ENCODE assay signal across 10 cellular contexts in the genomic region with DNA sequence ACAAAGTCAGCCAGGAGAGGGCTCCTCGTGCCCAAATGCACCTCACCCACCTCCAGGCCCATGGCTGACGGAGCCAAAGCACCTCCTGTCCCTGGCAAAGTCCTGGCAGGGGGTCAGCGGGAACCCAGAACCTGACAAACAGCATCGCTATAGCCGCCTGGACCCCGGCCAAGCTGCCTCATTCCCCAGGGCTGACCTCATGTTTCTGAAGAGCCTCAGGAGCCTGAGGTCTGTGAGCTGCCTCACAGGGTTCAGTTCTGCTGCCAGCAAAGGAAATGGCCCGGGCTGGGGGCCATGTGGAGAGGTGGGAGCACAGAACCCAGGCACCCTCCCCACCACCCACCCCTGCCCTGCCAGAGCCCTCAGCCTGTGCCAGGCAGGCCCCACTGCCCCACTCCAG.
DNase-seq lines count a peak whose midpoint lies in the region; ATAC-seq and TF ChIP-seq lines count a peak whose summit lies in the region.
"Had no signal": no experiment of that assay in that cellular context is flagged by ENCODE, and none has a peak within 500 bp of the region (broad histone marks: within the 10 kb centered on the region; RNA-seq: fewer than 3 reads in every experiment).

No MANE protein-coding gene starts in this region.

- ATAC-seq in GM21381 (IDR thresholded peaks at IDR 0.05; ENCODE audit: unreplicated experiment): no peak
- ATAC-seq: foreskin keratinocyte had no signal

- peak overlapping the region; percentile 66 to 78 for H3K27ac ChIP-seq in coronary artery
- H3K27ac ChIP-seq: foreskin keratinocyte had no signal

- peak in 8 of 14 donors; percentile 6 to 68 (median 35) for DNase-seq in C1 segment of cervical spinal cord (lab: John Stamatoyannopoulos, UW)
- peak; percentile 60 for DNase-seq in NCI-H1092 treated with DMSO at 0.1 percent for 48 hours (lab: John Stamatoyannopoulos, UW)
- peak; percentile 83 for DNase-seq in coronary artery (ENCODE audit: low spot score)
- peak; percentile 19 for DNase-seq in medulla oblongata (ENCODE audit: extremely low spot score)
- DNase-seq in DMS114 treated with DMSO at 0.1 percent for 48 hours (lab: John Stamatoyannopoulos, UW; ENCODE audit: unreplicated experiment): no peak
- DNase-seq in putamen (ENCODE audit: low spot score): no peak
- no peak for DNase-seq in NCI-H1436 (lab: John Stamatoyannopoulos, UW)
- DNase-seq: NCI-H524 had no signal

- H3K4me3 ChIP-seq in coronary artery: no peak overlapping the region

- TF ChIP-seq CTCF in coronary artery (IDR thresholded peaks at IDR 0.05): no peak

Comparison
In these comparisons a context has a peak if more than half of its experiments do, and no peak if none do; other contexts are left out.
1. DNase-seq: peak in C1 segment of cervical spinal cord (8 of 14), NCI-H1092 treated with DMSO at 0.1 percent for 48 hours (single experiment), coronary artery (single experiment) and medulla oblongata (single experiment); none in DMS114 treated with DMSO at 0.1 percent for 48 hours (single experiment), putamen (single experiment) and NCI-H1436 (single experiment).